1 cellular context compared by ENCODE assay signal in the genomic region with DNA sequence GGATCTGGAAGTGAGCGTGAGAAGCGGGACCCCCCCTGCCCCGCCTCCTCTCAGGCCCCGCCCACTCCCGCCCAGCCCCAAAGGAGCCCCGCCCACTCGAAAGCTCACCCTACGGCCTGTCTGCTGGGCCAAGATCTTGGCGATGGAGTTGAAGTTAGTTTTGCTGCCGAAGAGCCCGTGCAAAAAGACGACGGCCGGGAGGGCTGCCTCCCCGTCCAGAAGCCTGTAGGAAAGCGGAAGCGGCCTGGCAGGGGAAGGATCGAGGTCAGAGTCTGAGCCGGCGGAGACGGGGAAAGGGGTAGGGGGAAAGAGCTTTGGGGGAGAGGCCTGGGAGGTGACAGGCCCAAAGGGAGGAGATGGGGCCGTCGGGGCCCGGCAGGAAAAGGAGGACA.
TF ChIP-seq lines count a peak whose summit lies in the region.

No MANE protein-coding gene starts in this region.

TF ChIP-seq in K562, 482 proteins besides CTCF, POLR2A, EP300 and RAD21 (continued from another document and continues in another):
- TF ChIP-seq ZNF518B (CRISPR knock-in tag; IDR thresholded peaks at IDR 0.05) (no peak), SMAD2 (IDR thresholded peaks at IDR 0.05; ENCODE audit: low read depth, low read length) (no peak), RBM14 (IDR thresholded peaks at IDR 0.05; ENCODE audit: borderline replicate concordance, insufficient read depth, low read depth, low read length) (no peak), SMAD4 (CRISPR knock-in tag; conservative IDR thresholded peaks at IDR 0.05) (peak; percentile 23; the same call in 1 of the 2 replicates), MTA1 (IDR thresholded peaks at IDR 0.05; ENCODE audit: borderline replicate concordance) (no peak), SAFB (IDR thresholded peaks at IDR 0.05; ENCODE audit: borderline replicate concordance, low read depth, low read length) (no peak), FOXJ2 (tag; IDR thresholded peaks at IDR 0.05) (no peak), NONO (IDR thresholded peaks at IDR 0.05; ENCODE audit: low read depth in 2 of 2, low read length in 1 of 2) (no peak), ZNF644 (tag; IDR thresholded peaks at IDR 0.05; ENCODE audit: low read depth) (no peak), ZNF41 (CRISPR knock-in tag; conservative IDR thresholded peaks at IDR 0.05) (no peak), HDAC1 (IDR thresholded peaks at IDR 0.05) (peak in 1 of 2 experiments; percentile 82; a peak in 1 of 4 replicates), MAFF (IDR thresholded peaks at IDR 0.05; ENCODE audit: low read length) (no peak), GTF3C2 (IDR thresholded peaks at IDR 0.05; ENCODE audit: borderline replicate concordance, extremely low read depth, insufficient read length) (no peak), SRF (CRISPR knock-in tag; IDR thresholded peaks at IDR 0.05) (no peak), TAF1 (IDR thresholded peaks at IDR 0.05; ENCODE audit: control insufficient read depth, extremely low read depth, insufficient read depth, low read length, severe bottlenecking) (no peak), GABPB2 (CRISPR knock-in tag; conservative IDR thresholded peaks at IDR 0.05) (peak; percentile 56; the same call in 1 of the 2 replicates), SFPQ (IDR thresholded peaks at IDR 0.05; ENCODE audit: low read depth, low read length) (no peak), MECOM (CRISPR knock-in tag; IDR thresholded peaks at IDR 0.05) (no peak), KAT8 (IDR thresholded peaks at IDR 0.05; ENCODE audit: low read depth) (no peak), DMBX1 (CRISPR knock-in tag; IDR thresholded peaks at IDR 0.05; ENCODE audit: borderline replicate concordance) (no peak), TARDBP (IDR thresholded peaks at IDR 0.05) (no peak), RBBP5 (IDR thresholded peaks at IDR 0.05; ENCODE audit: borderline replicate concordance, insufficient read depth, low read length, poor library complexity, severe bottlenecking) (no peak), MBD2 (IDR thresholded peaks at IDR 0.05; ENCODE audit: borderline replicate concordance, low read depth) (no peak; the same call in 1 of the 2 replicates), NR1H2 (CRISPR knock-in tag; IDR thresholded peaks at IDR 0.05) (no peak), NRF1 (conservative IDR thresholded peaks at IDR 0.05 in 1 of 2, IDR thresholded peaks at IDR 0.05 in 1 of 2) (no peak), PKNOX1 (IDR thresholded peaks at IDR 0.05) (0 out of 2 replicates have a peak, but pooled peaks have one; percentile 38), POLR2AphosphoS5 (IDR thresholded peaks at IDR 0.05; ENCODE audit: control insufficient read depth, insufficient read depth, low read depth, low read length) (no peak), CBX8 (IDR thresholded peaks at IDR 0.05; ENCODE audit: borderline replicate concordance, extremely low read depth, low read depth, low read length, poor library complexity, severe bottlenecking) (no peak), CTBP1 (IDR thresholded peaks at IDR 0.05; ENCODE audit: borderline replicate concordance) (no peak), FUS (optimal IDR thresholded peaks at IDR 0.05; ENCODE audit: low read depth, low read length) (no peak), ZNF740 (CRISPR knock-in tag; IDR thresholded peaks at IDR 0.05) (no peak), ZNF740 (tag; IDR thresholded peaks at IDR 0.05) (no peak), ZNF717 (CRISPR knock-in tag; IDR thresholded peaks at IDR 0.05) (no peak), KAT2B (IDR thresholded peaks at IDR 0.05; ENCODE audit: low read depth, low read length) (no peak), EGR1 (conservative IDR thresholded peaks at IDR 0.05) (peak; percentile 50; the same call in 1 of the 2 replicates), PURB (CRISPR knock-in tag; IDR thresholded peaks at IDR 0.05; ENCODE audit: low read depth) (no peak), SOX6 (IDR thresholded peaks at IDR 0.05) (no peak)
- TF ChIP-seq, protein P1, sequence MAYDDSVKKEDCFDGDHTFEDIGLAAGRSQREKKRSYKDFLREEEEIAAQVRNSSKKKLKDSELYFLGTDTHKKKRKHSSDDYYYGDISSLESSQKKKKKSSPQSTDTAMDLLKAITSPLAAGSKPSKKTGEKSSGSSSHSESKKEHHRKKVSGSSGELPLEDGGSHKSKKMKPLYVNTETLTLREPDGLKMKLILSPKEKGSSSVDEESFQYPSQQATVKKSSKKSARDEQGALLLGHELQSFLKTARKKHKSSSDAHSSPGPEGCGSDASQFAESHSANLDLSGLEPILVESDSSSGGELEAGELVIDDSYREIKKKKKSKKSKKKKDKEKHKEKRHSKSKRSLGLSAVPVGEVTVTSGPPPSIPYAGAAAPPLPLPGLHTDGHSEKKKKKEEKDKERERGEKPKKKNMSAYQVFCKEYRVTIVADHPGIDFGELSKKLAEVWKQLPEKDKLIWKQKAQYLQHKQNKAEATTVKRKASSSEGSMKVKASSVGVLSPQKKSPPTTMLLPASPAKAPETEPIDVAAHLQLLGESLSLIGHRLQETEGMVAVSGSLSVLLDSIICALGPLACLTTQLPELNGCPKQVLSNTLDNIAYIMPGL (CRISPR knock-in tag; IDR thresholded peaks at IDR 0.05) = no peak
- TF ChIP-seq, protein P2, sequence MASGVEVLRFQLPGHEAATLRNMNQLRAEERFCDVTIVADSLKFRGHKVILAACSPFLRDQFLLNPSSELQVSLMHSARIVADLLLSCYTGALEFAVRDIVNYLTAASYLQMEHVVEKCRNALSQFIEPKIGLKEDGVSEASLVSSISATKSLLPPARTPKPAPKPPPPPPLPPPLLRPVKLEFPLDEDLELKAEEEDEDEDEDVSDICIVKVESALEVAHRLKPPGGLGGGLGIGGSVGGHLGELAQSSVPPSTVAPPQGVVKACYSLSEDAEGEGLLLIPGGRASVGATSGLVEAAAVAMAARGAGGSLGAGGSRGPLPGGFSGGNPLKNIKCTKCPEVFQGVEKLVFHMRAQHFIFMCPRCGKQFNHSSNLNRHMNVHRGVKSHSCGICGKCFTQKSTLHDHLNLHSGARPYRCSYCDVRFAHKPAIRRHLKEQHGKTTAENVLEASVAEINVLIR (CRISPR knock-in tag; IDR thresholded peaks at IDR 0.05) = no peak
- TF ChIP-seq, protein P3, sequence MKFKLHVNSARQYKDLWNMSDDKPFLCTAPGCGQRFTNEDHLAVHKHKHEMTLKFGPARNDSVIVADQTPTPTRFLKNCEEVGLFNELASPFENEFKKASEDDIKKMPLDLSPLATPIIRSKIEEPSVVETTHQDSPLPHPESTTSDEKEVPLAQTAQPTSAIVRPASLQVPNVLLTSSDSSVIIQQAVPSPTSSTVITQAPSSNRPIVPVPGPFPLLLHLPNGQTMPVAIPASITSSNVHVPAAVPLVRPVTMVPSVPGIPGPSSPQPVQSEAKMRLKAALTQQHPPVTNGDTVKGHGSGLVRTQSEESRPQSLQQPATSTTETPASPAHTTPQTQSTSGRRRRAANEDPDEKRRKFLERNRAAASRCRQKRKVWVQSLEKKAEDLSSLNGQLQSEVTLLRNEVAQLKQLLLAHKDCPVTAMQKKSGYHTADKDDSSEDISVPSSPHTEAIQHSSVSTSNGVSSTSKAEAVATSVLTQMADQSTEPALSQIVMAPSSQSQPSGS (CRISPR knock-in tag; IDR thresholded peaks at IDR 0.05) = no peak
- TF ChIP-seq, protein P4, sequence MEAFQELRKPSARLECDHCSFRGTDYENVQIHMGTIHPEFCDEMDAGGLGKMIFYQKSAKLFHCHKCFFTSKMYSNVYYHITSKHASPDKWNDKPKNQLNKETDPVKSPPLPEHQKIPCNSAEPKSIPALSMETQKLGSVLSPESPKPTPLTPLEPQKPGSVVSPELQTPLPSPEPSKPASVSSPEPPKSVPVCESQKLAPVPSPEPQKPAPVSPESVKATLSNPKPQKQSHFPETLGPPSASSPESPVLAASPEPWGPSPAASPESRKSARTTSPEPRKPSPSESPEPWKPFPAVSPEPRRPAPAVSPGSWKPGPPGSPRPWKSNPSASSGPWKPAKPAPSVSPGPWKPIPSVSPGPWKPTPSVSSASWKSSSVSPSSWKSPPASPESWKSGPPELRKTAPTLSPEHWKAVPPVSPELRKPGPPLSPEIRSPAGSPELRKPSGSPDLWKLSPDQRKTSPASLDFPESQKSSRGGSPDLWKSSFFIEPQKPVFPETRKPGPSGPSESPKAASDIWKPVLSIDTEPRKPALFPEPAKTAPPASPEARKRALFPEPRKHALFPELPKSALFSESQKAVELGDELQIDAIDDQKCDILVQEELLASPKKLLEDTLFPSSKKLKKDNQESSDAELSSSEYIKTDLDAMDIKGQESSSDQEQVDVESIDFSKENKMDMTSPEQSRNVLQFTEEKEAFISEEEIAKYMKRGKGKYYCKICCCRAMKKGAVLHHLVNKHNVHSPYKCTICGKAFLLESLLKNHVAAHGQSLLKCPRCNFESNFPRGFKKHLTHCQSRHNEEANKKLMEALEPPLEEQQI (IDR thresholded peaks at IDR 0.05) = no peak
- TF ChIP-seq, protein P5, sequence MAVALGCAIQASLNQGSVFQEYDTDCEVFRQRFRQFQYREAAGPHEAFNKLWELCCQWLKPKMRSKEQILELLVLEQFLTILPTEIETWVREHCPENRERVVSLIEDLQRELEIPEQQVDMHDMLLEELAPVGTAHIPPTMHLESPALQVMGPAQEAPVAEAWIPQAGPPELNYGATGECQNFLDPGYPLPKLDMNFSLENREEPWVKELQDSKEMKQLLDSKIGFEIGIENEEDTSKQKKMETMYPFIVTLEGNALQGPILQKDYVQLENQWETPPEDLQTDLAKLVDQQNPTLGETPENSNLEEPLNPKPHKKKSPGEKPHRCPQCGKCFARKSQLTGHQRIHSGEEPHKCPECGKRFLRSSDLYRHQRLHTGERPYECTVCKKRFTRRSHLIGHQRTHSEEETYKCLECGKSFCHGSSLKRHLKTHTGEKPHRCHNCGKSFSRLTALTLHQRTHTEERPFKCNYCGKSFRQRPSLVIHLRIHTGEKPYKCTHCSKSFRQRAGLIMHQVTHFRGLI (CRISPR knock-in tag; IDR thresholded peaks at IDR 0.05) = no peak
